8 cellular contexts compared by ENCODE assay signal in genomic region chr5:122999947-123000563, GRCh38. TPM values are rescaled to one million over a fixed set of nuclear protein-coding genes. Genes with fewer than 3 reads are reported as not detected.
A peak's percentile ranks its signal among the peaks of the same experiment; 100 is the strongest.
DNase-seq lines count a peak whose midpoint lies in the region; ATAC-seq and TF ChIP-seq lines count a peak whose summit lies in the region.
"Had no signal": no experiment of that assay in that cellular context is flagged by ENCODE, and none has a peak within 500 bp of the region (broad histone marks: within the 10 kb centered on the region; RNA-seq: fewer than 3 reads in every experiment).

No MANE protein-coding gene starts in this region.

- no peak overlapping the region for H3K4me3 ChIP-seq in fibroblast of the aortic adventitia (ENCODE audit: low read depth, low read length)
- H3K4me3 ChIP-seq: skin epidermis had no signal

- peak; percentile 76 for DNase-seq in GM10248 (ENCODE audit: extremely low spot score)
- DNase-seq in SW480 (ENCODE audit: low spot score) = peak; percentile 21
- DNase-seq in fibroblast of the aortic adventitia (ENCODE audit: low read depth) = peak; percentile 48
- DNase-seq in stimulated activated CD4-positive, alpha-beta T cell treated with anti-CD3 and anti-CD28 coated beads, Interleukin-2, amount 100 ng/mL, for 24 hours = peak; percentile 17 to 18
- no peak for DNase-seq in NCI-H1694 (lab: John Stamatoyannopoulos, UW)

- POLR2A ChIA-PET in GM10248 (lab: Yijun Ruan, JAX) = no interaction called here

- TF ChIP-seq CTCF in GM10248 (IDR thresholded peaks at IDR 0.05; ENCODE audit: control extremely low read depth, extremely low read depth, low read depth, missing control alignments) (peak; percentile 60), fibroblast of the aortic adventitia (IDR thresholded peaks at IDR 0.05; ENCODE audit: insufficient read depth, low read length) (peak; percentile 43)

- CTCF ChIA-PET in GM10248 (lab: Yijun Ruan, JAX) = interaction anchor here (0.8 to 3.1 kb wide), 7 partner anchors 13 to 495 kb away, joined by 3 to 15 read pairs (median 3); no protein-coding TSS in a partner anchor

- ATAC-seq in GM19397 (IDR thresholded peaks at IDR 0.05; ENCODE audit: unreplicated experiment) (peak; percentile 81), HG03175 (IDR thresholded peaks at IDR 0.05; ENCODE audit: unreplicated experiment) (peak; percentile 99)

RNA-seq across cellular contexts. Expression of gene PPIC, which starts 36.5 kb away (rescaled TPM):
- total RNA-seq in fibroblast of the aortic adventitia (ENCODE audit: low replicate concordance) = 53.5 and 57.2 TPM in 2 replicates
